Comparison of ENCODE assay signal across 8 cellular contexts in the genomic region with DNA sequence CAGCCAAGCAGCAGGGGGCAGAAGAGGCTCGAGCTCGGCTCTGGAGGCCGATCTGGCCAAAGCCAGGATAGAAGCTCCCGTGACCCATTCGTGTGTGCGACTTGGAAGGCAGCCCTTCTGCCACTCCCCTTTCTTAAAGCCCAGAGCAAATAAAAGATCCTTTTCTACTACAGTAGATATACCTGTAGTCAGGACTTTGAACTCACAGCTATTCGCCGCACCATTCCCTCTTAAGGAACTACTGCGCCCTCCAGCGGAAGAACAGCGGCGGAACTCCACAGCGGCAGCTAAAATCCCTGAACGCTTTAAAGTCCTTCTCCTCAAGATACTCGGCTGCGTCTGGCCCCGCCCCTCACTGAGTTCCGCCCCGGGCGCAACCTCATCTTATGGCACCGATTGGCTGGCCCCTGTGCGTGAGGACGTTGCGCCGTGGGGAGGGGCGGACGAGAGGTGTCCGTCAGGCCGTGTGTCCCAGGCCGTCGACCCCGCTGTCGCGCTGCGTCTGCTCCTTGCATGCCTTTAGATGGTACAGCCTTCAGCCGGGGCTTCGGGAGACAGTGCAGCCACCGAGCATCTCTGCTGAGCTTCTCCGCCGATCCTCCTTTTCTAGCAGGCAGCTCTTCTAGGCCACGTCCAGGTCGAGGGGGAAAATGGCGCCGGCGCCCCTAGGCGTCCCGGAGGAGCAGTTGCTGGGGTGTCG. TPM values are rescaled to one million over a fixed set of nuclear protein-coding genes. Genes with fewer than 3 reads are reported as not detected.
A peak's percentile ranks its signal among the peaks of the same experiment; 100 is the strongest.
DNase-seq lines count a peak whose midpoint lies in the region; ATAC-seq and TF ChIP-seq lines count a peak whose summit lies in the region.

A gene with protein sequence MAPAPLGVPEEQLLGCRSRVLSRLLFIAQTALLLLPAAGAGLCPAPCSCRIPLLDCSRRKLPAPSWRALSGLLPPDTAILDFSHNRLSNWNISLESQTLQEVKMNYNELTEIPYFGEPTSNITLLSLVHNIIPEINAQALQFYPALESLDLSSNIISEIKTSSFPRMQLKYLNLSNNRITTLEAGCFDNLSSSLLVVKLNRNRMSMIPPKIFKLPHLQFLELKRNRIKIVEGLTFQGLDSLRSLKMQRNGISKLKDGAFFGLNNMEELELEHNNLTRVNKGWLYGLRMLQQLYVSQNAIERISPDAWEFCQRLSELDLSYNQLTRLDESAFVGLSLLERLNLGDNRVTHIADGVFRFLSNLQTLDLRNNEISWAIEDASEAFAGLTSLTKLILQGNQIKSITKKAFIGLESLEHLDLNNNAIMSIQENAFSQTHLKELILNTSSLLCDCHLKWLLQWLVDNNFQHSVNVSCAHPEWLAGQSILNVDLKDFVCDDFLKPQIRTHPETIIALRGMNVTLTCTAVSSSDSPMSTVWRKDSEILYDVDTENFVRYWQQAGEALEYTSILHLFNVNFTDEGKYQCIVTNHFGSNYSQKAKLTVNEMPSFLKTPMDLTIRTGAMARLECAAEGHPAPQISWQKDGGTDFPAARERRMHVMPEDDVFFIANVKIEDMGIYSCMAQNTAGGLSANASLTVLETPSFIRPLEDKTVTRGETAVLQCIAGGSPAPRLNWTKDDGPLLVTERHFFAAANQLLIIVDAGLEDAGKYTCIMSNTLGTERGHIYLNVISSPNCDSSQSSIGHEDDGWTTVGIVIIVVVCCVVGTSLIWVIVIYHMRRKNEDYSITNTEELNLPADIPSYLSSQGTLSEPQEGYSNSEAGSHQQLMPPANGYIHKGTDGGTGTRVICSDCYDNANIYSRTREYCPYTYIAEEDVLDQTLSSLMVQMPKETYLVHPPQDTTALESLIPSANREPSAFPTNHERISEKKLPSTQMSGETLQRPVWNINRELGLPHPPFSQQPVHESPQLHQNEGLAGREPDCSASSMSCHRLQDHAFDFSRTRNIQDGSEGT (plus strand): TSS at position 442 of the 700 bp plus-strand sequence. CDS start 209 bp downstream, at position 651.

- peak within 1 kb of the TSS; percentile 98 for H3K27ac Mint-ChIP-seq in GM23338
- peak within 1 kb of the TSS; percentile 91 to 98 (median 93) for H3K27ac Mint-ChIP-seq in naive thymus-derived CD4-positive, alpha-beta T cell
- peak within 1 kb of the TSS; percentile 99 for H3K27ac Mint-ChIP-seq in stimulated activated naive B cell treated with anti-CD40 and anti-IgM and Interleukin-4, amounts not matched to agents 10 μg/mL and 1 μg/mL and 100 μg/mL, for 72 hours

- H3F3A ChIP-seq in GM23338 (replicated peaks; ENCODE audit: low read depth), result 0 out of 2 replicates have a peak, but pooled peaks cover 7% of the 10 kb centered on the region

- H3K9me3 Mint-ChIP-seq in GM23338, result peaks cover 7% of the 10 kb centered on the region
- no peaks in the 10 kb centered on the region for H3K9me3 Mint-ChIP-seq in naive thymus-derived CD4-positive, alpha-beta T cell
- no peaks in the 10 kb centered on the region for H3K9me3 Mint-ChIP-seq in stimulated activated naive B cell treated with anti-CD40 and anti-IgM and Interleukin-4, amounts not matched to agents 10 μg/mL and 1 μg/mL and 100 μg/mL, for 72 hours

- H3K36me3 ChIP-seq in GM23338 (ENCODE audit: insufficient read depth), result peaks cover 8% of the 10 kb centered on the region; the same call in 1 of the 2 replicates
- H3K36me3 ChIP-seq in fibroblast of lung (ENCODE audit: control insufficient read depth, insufficient read depth, low read length), result no peaks in the 10 kb centered on the region
- H3K36me3 ChIP-seq in naive thymus-derived CD4-positive, alpha-beta T cell (ENCODE audit: control insufficient read depth in 2 of 3, insufficient read depth in 3 of 3, low read length in 3 of 3), result peaks cover 0 to 7% (median under 1%) of the 10 kb centered on the region in 3 experiments

- H3K36me3 Mint-ChIP-seq in GM23338 (ENCODE audit: low read depth), result peaks cover 35% of the 10 kb centered on the region
- H3K36me3 Mint-ChIP-seq in naive thymus-derived CD4-positive, alpha-beta T cell, result peaks cover 0 to 2% (median 2%) of the 10 kb centered on the region in 5 donors
- H3K36me3 Mint-ChIP-seq in stimulated activated naive B cell treated with anti-CD40 and anti-IgM and Interleukin-4, amounts not matched to agents 10 μg/mL and 1 μg/mL and 100 μg/mL, for 72 hours, result peaks cover 6 to 12% of the 10 kb centered on the region in 2 donors

- H3K27me3 Mint-ChIP-seq in GM23338 (ENCODE audit: insufficient read depth, low read depth, poor library complexity), result peaks cover 14% of the 10 kb centered on the region
- H3K27me3 Mint-ChIP-seq in naive thymus-derived CD4-positive, alpha-beta T cell, result no peaks in the 10 kb centered on the region
- H3K27me3 Mint-ChIP-seq in stimulated activated naive B cell treated with anti-CD40 and anti-IgM and Interleukin-4, amounts not matched to agents 10 μg/mL and 1 μg/mL and 100 μg/mL, for 72 hours, result no peaks in the 10 kb centered on the region

- H3K4me3 ChIP-seq in GM23338 (peak within 1 kb of the TSS; percentile 71), fibroblast of lung (replicated peaks in 1 of 4; ENCODE audit: control extremely low read depth in 1 of 4, insufficient read depth in 1 of 4, low read depth in 3 of 4, low read length in 4 of 4) (peak within 1 kb of the TSS; percentile 83 to 98 (median 84))
- peak within 1 kb of the TSS; percentile 83 for H3K4me3 ChIP-seq in naive thymus-derived CD4-positive, alpha-beta T cell (ENCODE audit: low read length)

- H2AFZ ChIP-seq in GM23338 (no peak within 1 kb of the TSS), fibroblast of lung (ENCODE audit: low read length) (peak within 1 kb of the TSS; percentile 97)

- H3K27me3 ChIP-seq in GM23338 (ENCODE audit: insufficient read depth) (no peaks in the 10 kb centered on the region), fibroblast of lung (ENCODE audit: control insufficient read depth, insufficient read depth, low read length) (no peaks in the 10 kb centered on the region)
- no peaks in the 10 kb centered on the region for H3K27me3 ChIP-seq in naive thymus-derived CD4-positive, alpha-beta T cell (ENCODE audit: control insufficient read depth in 2 of 2, insufficient read depth in 2 of 2, low read length in 2 of 2)

- H3K9me3 ChIP-seq in fibroblast of lung (ENCODE audit: control insufficient read depth, insufficient read depth, low read depth, low read length), result no peaks in the 10 kb centered on the region
- no peaks in the 10 kb centered on the region for H3K9me3 ChIP-seq in naive thymus-derived CD4-positive, alpha-beta T cell (ENCODE audit: control insufficient read depth in 2 of 3, low read length in 3 of 3)

- intact Hi-C loops in naive thymus-derived CD4-positive, alpha-beta T cell (cut with micrococcal nuclease), result loop anchor here (2.0 to 10.0 kb wide), 25 partner anchors 26 to 1990 kb away; a partner anchor contains a TSS

- DNase-seq in EL, result peak; percentile 99
- peak; percentile 100 for DNase-seq in GM23338 (ENCODE audit: low spot score)
- DNase-seq in LHCN-M2 (ENCODE audit: low read depth), result peak; percentile 97
- peak; percentile 97 for DNase-seq in RPMI7951 (ENCODE audit: low read depth)
- peak; percentile 94 to 97 for DNase-seq in activated T-helper 1 cell treated with anti-CD3 and anti-CD28 coated beads, Interleukin-2, amount 50 U/mL, for 16 hours (ENCODE audit: low read depth in 1 of 2, low spot score in 1 of 2)
- peak; percentile 97 to 98 for DNase-seq in fibroblast of lung (ENCODE audit: low read depth in 2 of 2)
- peak; percentile 90 to 97 (median 96) for DNase-seq in naive thymus-derived CD4-positive, alpha-beta T cell
- DNase-seq in stimulated activated naive B cell treated with anti-CD40 and anti-IgM and Interleukin-4, amounts not matched to agents 10 μg/mL and 1 μg/mL and 100 μg/mL, for 72 hours, result peak; percentile 95

- ATAC-seq in GM23338, result peak; percentile 95
- peak; percentile 98 for ATAC-seq in naive thymus-derived CD4-positive, alpha-beta T cell
- ATAC-seq in stimulated activated naive B cell treated with anti-CD40 and anti-IgM and Interleukin-4, amounts not matched to agents 10 μg/mL and 1 μg/mL and 100 μg/mL, for 72 hours (replicated peaks), result peak; percentile 95 to 97

- peak within 1 kb of the TSS; percentile 98 for H3K4me3 Mint-ChIP-seq in GM23338
- H3K4me3 Mint-ChIP-seq in naive thymus-derived CD4-positive, alpha-beta T cell, result peak within 1 kb of the TSS; percentile 95 to 100 (median 98)
- peak within 1 kb of the TSS; percentile 95 to 96 for H3K4me3 Mint-ChIP-seq in stimulated activated naive B cell treated with anti-CD40 and anti-IgM and Interleukin-4, amounts not matched to agents 10 μg/mL and 1 μg/mL and 100 μg/mL, for 72 hours

- H4K20me1 ChIP-seq in GM23338 (replicated peaks; ENCODE audit: insufficient read depth), result peaks cover 22% of the 10 kb centered on the region
- no peaks in the 10 kb centered on the region for H4K20me1 ChIP-seq in fibroblast of lung (ENCODE audit: control insufficient read depth, extremely low read depth, insufficient read depth, low read length)

- peaks cover 22% of the 10 kb centered on the region for H3K4me1 Mint-ChIP-seq in GM23338
- H3K4me1 Mint-ChIP-seq in naive thymus-derived CD4-positive, alpha-beta T cell, result peaks cover 18 to 42% (median 29%) of the 10 kb centered on the region in 7 donors
- peaks cover 16 to 32% of the 10 kb centered on the region in 2 donors for H3K4me1 Mint-ChIP-seq in stimulated activated naive B cell treated with anti-CD40 and anti-IgM and Interleukin-4, amounts not matched to agents 10 μg/mL and 1 μg/mL and 100 μg/mL, for 72 hours

- H3K4me2 ChIP-seq in GM23338 (peak within 1 kb of the TSS; percentile 83), fibroblast of lung (ENCODE audit: extremely low read depth, insufficient read depth, low read length) (peak within 1 kb of the TSS; percentile 74)

- H3K27ac ChIP-seq in GM23338 (ENCODE audit: low read depth), result peak within 1 kb of the TSS; percentile 91
- peak within 1 kb of the TSS; percentile 87 for H3K27ac ChIP-seq in fibroblast of lung (ENCODE audit: insufficient read depth, low read length)
- peak within 1 kb of the TSS; percentile 82 for H3K27ac ChIP-seq in naive thymus-derived CD4-positive, alpha-beta T cell (ENCODE audit: low read depth, low read length)

- CTCF ChIA-PET in naive thymus-derived CD4-positive, alpha-beta T cell (lab: Charles Lee), result interaction anchor here (0.6 to 3.6 kb wide), 30 partner anchors 10 to 682 kb away, joined by 3 to 34 read pairs (median 4); a partner anchor contains a TSS

- peak; percentile 82 to 98 for TF ChIP-seq CTCF in GM23338 (conservative IDR thresholded peaks at IDR 0.05; ENCODE audit: low read depth in 2 of 2)
- peak; percentile 77 to 85 for TF ChIP-seq CTCF in fibroblast of lung (conservative IDR thresholded peaks at IDR 0.05 in 1 of 2, IDR thresholded peaks at IDR 0.05 in 1 of 2; ENCODE audit: low read depth in 1 of 2, low read length in 2 of 2)

- POLR2A ChIA-PET in naive thymus-derived CD4-positive, alpha-beta T cell (lab: Charles Lee), result interaction anchor here (0.7 to 1.5 kb wide), 10 partner anchors 13 to 708 kb away, joined by 3 to 7 read pairs (median 4); a partner anchor contains a TSS

- peaks cover 46% of the 10 kb centered on the region for H3K79me2 ChIP-seq in GM23338 (replicated peaks; ENCODE audit: insufficient read depth)
- H3K79me2 ChIP-seq in fibroblast of lung (ENCODE audit: control insufficient read depth, insufficient read depth, low read length), result peaks cover 36% of the 10 kb centered on the region

- H3K4me1 ChIP-seq in GM23338 (ENCODE audit: insufficient read depth) (peaks cover 15% of the 10 kb centered on the region), fibroblast of lung (ENCODE audit: control insufficient read depth, extremely low read depth, insufficient read depth, low read length) (no peaks in the 10 kb centered on the region)
- H3K4me1 ChIP-seq in naive thymus-derived CD4-positive, alpha-beta T cell (ENCODE audit: control insufficient read depth in 2 of 2, insufficient read depth in 2 of 2, low read length in 2 of 2), result peaks cover 10 to 18% of the 10 kb centered on the region in 2 donors

- peak within 1 kb of the TSS; percentile 70 for H3K9ac ChIP-seq in fibroblast of lung (ENCODE audit: insufficient read depth, low read length)

- H3K9me2 ChIP-seq in GM23338 (ENCODE audit: insufficient read depth), result no peaks in the 10 kb centered on the region

RNA-seq across cellular contexts. Expression of the gene that starts here (rescaled TPM):
- total RNA-seq in GM23338 (2014; rRNA removed; shearing (Covaris generic)), result 40.4 and 41.8 TPM in 2 replicates
- polyA plus RNA-seq in GM23338 (2016; fragmentation: Nextera tagmentation; extraction: Ambion mirVana), result 7.7 and 10.0 TPM in 2 replicates
- total RNA-seq in LHCN-M2 (2014; rRNA removed), result 7.6 and 7.9 TPM in 2 replicates
- 1.9 TPM for polyA plus RNA-seq in LHCN-M2 (2012)
- 8.8 and 10.2 TPM in 2 replicates for total RNA-seq in RPMI7951 (2014; rRNA removed; shearing (Covaris generic))
- 10.3 and 14.7 TPM in 2 replicates for total RNA-seq in fibroblast of lung
- polyA plus RNA-seq in fibroblast of lung, result 5.8 and 9.4 TPM in 2 replicates
- 3.4 and 4.2 TPM in 2 replicates for polyA plus RNA-seq in fibroblast of lung (2012)
- polyA minus RNA-seq in fibroblast of lung (ENCODE audit: low replicate concordance), result 9.4 and 18.0 TPM in 2 replicates
- 10 to 100 TPM; 15.5 to 27.0 (median 20.2) TPM for total RNA-seq in naive thymus-derived CD4-positive, alpha-beta T cell
- 1 to 10 TPM; 2.7 to 8.0 TPM for polyA plus RNA-seq in naive thymus-derived CD4-positive, alpha-beta T cell

Comparison
In these comparisons a context has a peak if more than half of its experiments do, and no peak if none do; other contexts are left out.
1. Peak in every context shown above with its lines: DNase-seq, ATAC-seq, H3K4me3 ChIP-seq and H3K27ac ChIP-seq.